ENCODE assay signal across 8 cellular contexts in the genomic region with DNA sequence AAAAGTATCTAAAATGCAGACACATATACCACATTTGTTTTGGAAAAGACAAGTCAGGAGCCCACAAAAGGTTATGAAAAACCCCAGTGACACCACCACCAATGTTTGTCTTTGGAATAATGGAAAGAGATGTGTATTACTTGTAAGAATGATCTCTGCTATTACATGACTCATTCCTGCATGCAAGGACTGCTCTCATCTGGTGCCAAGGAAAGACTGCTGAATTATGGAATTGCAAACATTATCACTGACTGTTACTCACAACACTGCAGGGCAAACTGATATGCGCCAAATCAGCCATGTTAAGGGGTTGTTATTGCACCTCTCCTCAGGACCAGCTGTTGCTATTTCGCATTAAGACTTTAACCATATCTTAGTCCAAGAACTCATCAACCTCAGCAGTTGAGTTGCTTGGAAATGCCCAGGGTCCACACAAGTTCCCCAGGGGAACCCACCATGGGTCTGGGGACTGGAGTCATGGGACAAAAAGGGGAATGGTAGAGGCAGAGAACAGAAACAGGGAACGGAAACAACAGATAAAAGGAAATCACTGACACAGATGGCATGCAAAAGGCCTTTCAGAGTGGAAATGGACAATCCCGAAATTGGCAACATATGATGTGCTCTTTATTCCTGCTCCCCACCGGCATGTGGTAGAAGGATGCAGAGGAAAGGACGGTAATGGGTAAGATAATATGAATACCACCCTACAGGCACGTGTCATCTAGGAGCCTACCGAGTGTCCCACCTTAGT. TPM values are rescaled to one million over a fixed set of nuclear protein-coding genes. Genes with fewer than 3 reads are reported as not detected.
A peak's percentile ranks its signal among the peaks of the same experiment; 100 is the strongest.
DNase-seq lines count a peak whose midpoint lies in the region; ATAC-seq and TF ChIP-seq lines count a peak whose summit lies in the region.

No MANE protein-coding gene starts in this region.

- H3K4me1 Mint-ChIP-seq in central memory CD8-positive, alpha-beta T cell = peaks cover 92% of the 10 kb centered on the region
- H3K4me1 Mint-ChIP-seq in mesothelial cell of epicardium (peaks cover 65% of the 10 kb centered on the region), progenitor cell of endocrine pancreas (ENCODE audit: low read depth) (peaks cover 11% of the 10 kb centered on the region)

- TF ChIP-seq CTCF in mesothelial cell of epicardium (IDR thresholded peaks at IDR 0.05; ENCODE audit: unreplicated experiment) (no peak), progenitor cell of endocrine pancreas (IDR thresholded peaks at IDR 0.05; ENCODE audit: unreplicated experiment) (no peak)

- no peaks in the 10 kb centered on the region for H3K27me3 ChIP-seq in ACC112 (ENCODE audit: insufficient read depth, low read length)

- H3K4me3 ChIP-seq in ACC112 (ENCODE audit: low read depth, low read length) = peak overlapping the region; percentile 41

- peak overlapping the region; percentile 72 for H3K27ac Mint-ChIP-seq in central memory CD8-positive, alpha-beta T cell (ENCODE audit: low read depth)
- H3K27ac Mint-ChIP-seq in mesothelial cell of epicardium (peak overlapping the region; percentile 84), progenitor cell of endocrine pancreas (no peak overlapping the region)

- no peak overlapping the region for H2AFZ ChIP-seq in ACC112 (ENCODE audit: low read length, unreplicated experiment)

- H3K4me1 ChIP-seq in ACC112 (ENCODE audit: control insufficient read depth, insufficient read depth, low read length, unreplicated experiment) = peaks cover 85% of the 10 kb centered on the region

- H3K9me3 Mint-ChIP-seq in central memory CD8-positive, alpha-beta T cell = no peaks in the 10 kb centered on the region
- H3K9me3 Mint-ChIP-seq in mesothelial cell of epicardium (no peaks in the 10 kb centered on the region), progenitor cell of endocrine pancreas (ENCODE audit: low read depth) (no peaks in the 10 kb centered on the region)

- H3K27me3 Mint-ChIP-seq in central memory CD8-positive, alpha-beta T cell = no peaks in the 10 kb centered on the region
- H3K27me3 Mint-ChIP-seq in mesothelial cell of epicardium (ENCODE audit: low read depth) (no peaks in the 10 kb centered on the region), progenitor cell of endocrine pancreas (no peaks in the 10 kb centered on the region)

- no peaks in the 10 kb centered on the region for H3K36me3 ChIP-seq in ACC112 (ENCODE audit: insufficient read depth, low read length)

- H3K36me3 Mint-ChIP-seq in central memory CD8-positive, alpha-beta T cell (ENCODE audit: insufficient read depth) = peaks cover 23% of the 10 kb centered on the region
- H3K36me3 Mint-ChIP-seq in mesothelial cell of epicardium (no peaks in the 10 kb centered on the region), progenitor cell of endocrine pancreas (ENCODE audit: insufficient read depth) (no peaks in the 10 kb centered on the region)

- peaks cover 73% of the 10 kb centered on the region for H3K79me2 ChIP-seq in ACC112 (ENCODE audit: control insufficient read depth, insufficient read depth, low read length, unreplicated experiment)

- no peak for ATAC-seq in central memory CD8-positive, alpha-beta T cell (replicated peaks; ENCODE audit: extremely low read depth, poor library complexity, severe bottlenecking)
- no peak for ATAC-seq in HG03439 (IDR thresholded peaks at IDR 0.05; ENCODE audit: unreplicated experiment)
- ATAC-seq in HG02852 (IDR thresholded peaks at IDR 0.05; ENCODE audit: unreplicated experiment) = no peak
- ATAC-seq in GM21576 (IDR thresholded peaks at IDR 0.05; ENCODE audit: unreplicated experiment) = no peak

- H3K27ac ChIP-seq in ACC112 (ENCODE audit: low read depth, low read length) = peak overlapping the region; percentile 95

- no peak overlapping the region for H3K4me3 Mint-ChIP-seq in central memory CD8-positive, alpha-beta T cell
- no peak overlapping the region for H3K4me3 Mint-ChIP-seq in mesothelial cell of epicardium
- H3K4me3 Mint-ChIP-seq in progenitor cell of endocrine pancreas (ENCODE audit: low read depth) = no peak overlapping the region

- peak; percentile 99 for DNase-seq in M059J (ENCODE audit: low read depth)
- DNase-seq in central memory CD8-positive, alpha-beta T cell (ENCODE audit: low spot score in 2 of 2) = no peak
- no peak for DNase-seq in mesothelial cell of epicardium (ENCODE audit: low spot score in 2 of 2, unreplicated experiment in 2 of 2)
- no peak for DNase-seq in progenitor cell of endocrine pancreas (ENCODE audit: low spot score, unreplicated experiment)

RNA-seq across cellular contexts. Expression of gene CAPZB, which starts 34.4 kb away (rescaled TPM):
- total RNA-seq in M059J (2014; rRNA removed; shearing (Covaris generic)) = 183 and 192 TPM in 2 replicates
- total RNA-seq in mesothelial cell of epicardium = 192 to 209 TPM (median 204 TPM) in 3 replicates
- 189 and 211 TPM in 2 replicates for total RNA-seq in progenitor cell of endocrine pancreas
